Comparison of ENCODE assay signal across 2 cellular contexts in genomic region chr1:11961230-11961629, GRCh38.
TF ChIP-seq lines count a peak whose summit lies in the region.

No MANE protein-coding gene starts in this region.

TF ChIP-seq in K562, 482 proteins besides CTCF, POLR2A, EP300 and RAD21 (continues in another document):
- TF ChIP-seq CLOCK (CRISPR knock-in tag; IDR thresholded peaks at IDR 0.05; ENCODE audit: borderline replicate concordance), result no peak
- no peak for TF ChIP-seq PTTG1 (tag; IDR thresholded peaks at IDR 0.05; ENCODE audit: low read depth)
- no peak for TF ChIP-seq CREB3 (tag; conservative IDR thresholded peaks at IDR 0.05; ENCODE audit: low read depth)
- no peak for TF ChIP-seq PBX2 (CRISPR knock-in tag; IDR thresholded peaks at IDR 0.05; ENCODE audit: low read depth)
- TF ChIP-seq PBX2 (tag; conservative IDR thresholded peaks at IDR 0.05; ENCODE audit: low read depth), result peak; percentile 33; the same call in 1 of the 2 replicates
- no peak for TF ChIP-seq ZNF778 (CRISPR knock-in tag; IDR thresholded peaks at IDR 0.05)

TF ChIP-seq in GM23338, 12 proteins besides CTCF, POLR2A, EP300 and RAD21:
- TF ChIP-seq NANOG (IDR thresholded peaks at IDR 0.05; ENCODE audit: borderline replicate concordance) (no peak), JUNB (IDR thresholded peaks at IDR 0.05; ENCODE audit: unreplicated experiment) (no peak)
TF ChIP-seq in GM23338: peak in this region for 0.
